11 cellular contexts compared by ENCODE assay signal in genomic region chr1:221714227-221715116, GRCh38. TPM values are rescaled to one million over a fixed set of nuclear protein-coding genes. Genes with fewer than 3 reads are reported as not detected.
DNase-seq lines count a peak whose midpoint lies in the region; ATAC-seq and TF ChIP-seq lines count a peak whose summit lies in the region.
"Had no signal": no experiment of that assay in that cellular context is flagged by ENCODE, and none has a peak within 500 bp of the region (broad histone marks: within the 10 kb centered on the region; RNA-seq: fewer than 3 reads in every experiment).

No MANE protein-coding gene starts in this region.

- no peak overlapping the region for H3K4me3 ChIP-seq in mesodermal cell (ENCODE audit: extremely low read depth, insufficient read depth, low read length, poor library complexity, severe bottlenecking)
- H3K4me3 ChIP-seq: lower lobe of right lung had no signal

- no peaks in the 10 kb centered on the region for H3K9me3 Mint-ChIP-seq in CD14-positive monocyte
- H3K9me3 Mint-ChIP-seq in activated CD8-positive, alpha-beta T cell treated with anti-CD3 and anti-CD28 coated beads, Interleukin-2, amount 10 ng/mL, durations not matched to agents 7 days and 5 days (ENCODE audit: insufficient read depth): no peaks in the 10 kb centered on the region
- H3K9me3 Mint-ChIP-seq: activated naive CD4-positive, alpha-beta T cell treated with anti-CD3 and anti-CD28 coated beads for 36 hours had no signal

- peaks cover 22 to 24% of the 10 kb centered on the region in 2 donors for H3K36me3 Mint-ChIP-seq in CD14-positive monocyte
- peaks cover 64% of the 10 kb centered on the region for H3K36me3 Mint-ChIP-seq in activated CD8-positive, alpha-beta T cell treated with anti-CD3 and anti-CD28 coated beads, Interleukin-2, amount 10 ng/mL, durations not matched to agents 7 days and 5 days (ENCODE audit: low read depth)

- peak overlapping the region; percentile 50 for H3K27ac ChIP-seq in mesodermal cell (ENCODE audit: low read depth, low read length, severe bottlenecking)
- H3K27ac ChIP-seq: lower lobe of right lung, WERI-Rb-1 had no signal

- CTCF ChIA-PET in activated CD8-positive, alpha-beta T cell treated with anti-CD3 and anti-CD28 coated beads, Interleukin-2, amount 10 ng/mL, durations not matched to agents 7 days and 5 days (lab: Charles Lee): interaction anchor here (0.8 to 1.6 kb wide), 7 partner anchors 10 to 279 kb away, joined by 3 to 7 read pairs (median 4); partner anchors contain the start of gene DUSP10

- POLR2A ChIA-PET in activated CD8-positive, alpha-beta T cell treated with anti-CD3 and anti-CD28 coated beads, Interleukin-2, amount 10 ng/mL, durations not matched to agents 7 days and 5 days (lab: Charles Lee): interaction anchor here (1.1 to 10.7 kb wide), 3 partner anchors 9 to 26 kb away, joined by 3 to 268 read pairs (median 4); partner anchors contain the start of gene DUSP10

- DNase-seq in CD14-positive monocyte (ENCODE audit: low spot score) (no peak), MV-4-11 (lab: John Stamatoyannopoulos, UW) (peak; percentile 17), inferior parietal cortex (ENCODE audit: extremely low spot score) (no peak)
- DNase-seq in activated CD8-positive, alpha-beta T cell treated with anti-CD3 and anti-CD28 coated beads, Interleukin-2, amount 10 ng/mL, durations not matched to agents 7 days and 5 days: no peak
- DNase-seq: activated naive CD4-positive, alpha-beta T cell treated with anti-CD3 and anti-CD28 coated beads for 36 hours; lower lobe of right lung; WERI-Rb-1 had no signal

- peak overlapping the region; percentile 15 to 91 (median 84) for H3K27ac Mint-ChIP-seq in CD14-positive monocyte
- H3K27ac Mint-ChIP-seq in activated CD8-positive, alpha-beta T cell treated with anti-CD3 and anti-CD28 coated beads, Interleukin-2, amount 10 ng/mL, durations not matched to agents 7 days and 5 days: peak overlapping the region; percentile 27
- H3K27ac Mint-ChIP-seq: activated naive CD4-positive, alpha-beta T cell treated with anti-CD3 and anti-CD28 coated beads for 36 hours had no signal

- H3K36me3 ChIP-seq in mesodermal cell (ENCODE audit: control insufficient read depth, insufficient read depth, low read length): peaks cover 12% of the 10 kb centered on the region
- H3K36me3 ChIP-seq: lower lobe of right lung, WERI-Rb-1 had no signal

- intact Hi-C loops in CD14-positive monocyte (cut with micrococcal nuclease): no loop called here

- 76 to 84% methylated on average over 10 to 12 of the region's 16 CpGs for WGBS in mesodermal cell (ENCODE audit: insufficient coverage in 2 of 2), 2 experiments

- H3K4me1 Mint-ChIP-seq in CD14-positive monocyte: peaks cover 85% of the 10 kb centered on the region
- peaks cover 91% of the 10 kb centered on the region for H3K4me1 Mint-ChIP-seq in activated CD8-positive, alpha-beta T cell treated with anti-CD3 and anti-CD28 coated beads, Interleukin-2, amount 10 ng/mL, durations not matched to agents 7 days and 5 days (ENCODE audit: low read depth)

- no peaks in the 10 kb centered on the region for H3K9me3 ChIP-seq in mesodermal cell (ENCODE audit: control insufficient read depth, low read length)
- H3K9me3 ChIP-seq: lower lobe of right lung had no signal

- no peak overlapping the region for H3K4me3 Mint-ChIP-seq in CD14-positive monocyte
- H3K4me3 Mint-ChIP-seq in activated CD8-positive, alpha-beta T cell treated with anti-CD3 and anti-CD28 coated beads, Interleukin-2, amount 10 ng/mL, durations not matched to agents 7 days and 5 days: no peak overlapping the region
- H3K4me3 Mint-ChIP-seq: activated naive CD4-positive, alpha-beta T cell treated with anti-CD3 and anti-CD28 coated beads for 36 hours had no signal

- H3K4me1 ChIP-seq in mesodermal cell (ENCODE audit: control insufficient read depth, insufficient read depth, low read length, poor library complexity, severe bottlenecking): peaks cover 82% of the 10 kb centered on the region

- TF ChIP-seq CTCF in CD14-positive monocyte (IDR thresholded peaks at IDR 0.05): no peak

- no peaks in the 10 kb centered on the region for H3K27me3 Mint-ChIP-seq in CD14-positive monocyte (ENCODE audit: low read depth in 3 of 3)
- H3K27me3 Mint-ChIP-seq in activated CD8-positive, alpha-beta T cell treated with anti-CD3 and anti-CD28 coated beads, Interleukin-2, amount 10 ng/mL, durations not matched to agents 7 days and 5 days (ENCODE audit: low read depth): no peaks in the 10 kb centered on the region

- no peak for ATAC-seq in activated CD8-positive, alpha-beta T cell treated with anti-CD3 and anti-CD28 coated beads, Interleukin-2, amount 10 ng/mL, durations not matched to agents 7 days and 5 days
- ATAC-seq in GM21447 (IDR thresholded peaks at IDR 0.05; ENCODE audit: unreplicated experiment) (no peak), GM21529 (IDR thresholded peaks at IDR 0.05; ENCODE audit: unreplicated experiment) (no peak), GM21367 (IDR thresholded peaks at IDR 0.05; ENCODE audit: unreplicated experiment) (no peak)

RNA-seq across cellular contexts. Expression of gene DUSP10, which starts 27.4 kb away (rescaled TPM):
- 10 to 100 TPM; 10.4 to 12.7 TPM for polyA plus RNA-seq in CD14-positive monocyte
- total RNA-seq in activated CD8-positive, alpha-beta T cell treated with anti-CD3 and anti-CD28 coated beads, Interleukin-2, amount 10 ng/mL, durations not matched to agents 7 days and 5 days: 10 to 100 TPM; 12.1 to 13.0 TPM
- 10.2 TPM for polyA plus RNA-seq in mesodermal cell (2013, experiment 1 of 2)
- polyA plus RNA-seq in mesodermal cell (2013, experiment 2 of 2): 9.3 TPM
